In the genomic region with DNA sequence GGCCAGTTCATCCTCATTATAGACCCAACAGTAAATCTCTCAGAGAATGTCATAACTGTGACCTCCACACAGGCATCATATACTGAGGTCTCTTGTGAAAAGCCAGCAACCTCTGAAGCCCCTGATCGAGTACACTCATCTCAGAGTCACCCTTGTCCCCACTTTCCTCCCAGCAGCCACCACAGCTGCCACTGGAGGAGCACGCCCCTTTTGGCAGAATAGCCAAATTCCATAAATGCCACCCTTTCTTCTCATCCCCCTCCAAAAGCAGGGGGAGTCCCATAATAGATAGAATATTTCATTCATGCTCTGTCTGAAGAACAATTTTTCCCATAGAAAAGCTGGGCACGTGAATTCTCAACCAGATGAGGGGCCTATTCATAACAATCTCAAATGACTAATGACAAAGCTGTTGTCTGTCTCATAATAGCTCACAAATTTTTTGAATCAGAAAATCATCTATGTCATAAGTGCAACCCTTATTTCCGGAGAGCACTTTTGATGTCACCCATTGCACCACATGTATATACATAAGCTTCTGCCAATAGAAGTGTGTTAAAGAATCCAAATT, we compare ENCODE assay signal across 13 cellular contexts. TPM values are rescaled to one million over a fixed set of nuclear protein-coding genes. Genes with fewer than 3 reads are reported as not detected.
DNase-seq lines count a peak whose midpoint lies in the region; ATAC-seq and TF ChIP-seq lines count a peak whose summit lies in the region.
"Had no signal": no experiment of that assay in that cellular context is flagged by ENCODE, and none has a peak within 500 bp of the region (broad histone marks: within the 10 kb centered on the region; RNA-seq: fewer than 3 reads in every experiment).

No MANE protein-coding gene starts in this region.

- no peaks in the 10 kb centered on the region for H3K9me3 ChIP-seq in T-helper 17 cell (ENCODE audit: control insufficient read depth, low read length, poor library complexity, severe bottlenecking)
- H3K9me3 ChIP-seq in skeletal muscle satellite cell (replicated peaks; ENCODE audit: low read length), result no peaks in the 10 kb centered on the region
- no peaks in the 10 kb centered on the region for H3K9me3 ChIP-seq in left lung
- H3K9me3 ChIP-seq: prostate gland had no signal

- H3K4me3 ChIP-seq in skeletal muscle satellite cell (ENCODE audit: low read length) (no peak overlapping the region), left lung (no peak overlapping the region)
- H3K4me3 ChIP-seq: prostate gland had no signal

- intact Hi-C loops in head of caudate nucleus (cut with DNase I) (loop anchor here (1.0 kb wide), 1 partner anchor 48 kb away; no protein-coding TSS in a partner anchor), left lung (cut with DNase I) (no loop called here)

- no peaks in the 10 kb centered on the region for H3K27me3 Mint-ChIP-seq in T-helper 17 cell
- H3K27me3 Mint-ChIP-seq: activated CD4-positive, alpha-beta memory T cell treated with anti-CD3 and anti-CD28 coated beads, Interleukin-2, amount 10 ng/mL, durations not matched to agents 7 days and 5 days had no signal

- no peaks in the 10 kb centered on the region for H3K36me3 ChIP-seq in skeletal muscle satellite cell (ENCODE audit: insufficient read depth, low read length)
- H3K36me3 ChIP-seq in left lung, result no peaks in the 10 kb centered on the region
- H3K36me3 ChIP-seq: prostate gland had no signal

- peak overlapping the region; percentile 29 for H3K4me2 ChIP-seq in skeletal muscle satellite cell (ENCODE audit: low read length)

- H3K9ac ChIP-seq in skeletal muscle satellite cell (ENCODE audit: low read depth, low read length), result no peak overlapping the region

- TF ChIP-seq CTCF in left lung (IDR thresholded peaks at IDR 0.05), result no peak

- H3K27ac ChIP-seq in left lung, result no peak overlapping the region
- H3K27ac ChIP-seq: 22Rv1 had no signal

- H3K4me1 ChIP-seq in skeletal muscle satellite cell (ENCODE audit: control insufficient read depth, insufficient read depth, low read length) (peaks cover 32% of the 10 kb centered on the region), left lung (peaks cover 10 to 37% of the 10 kb centered on the region in 2 donors)

- peaks cover 2% of the 10 kb centered on the region for H3K36me3 Mint-ChIP-seq in T-helper 17 cell (ENCODE audit: low read depth)

- DNase-seq in activated CD4-positive, CD25-positive, alpha-beta regulatory T cell treated with anti-CD3 and anti-CD28 coated beads, Interleukin-2, amount 50 U/mL, for 72 hours, result no peak
- DNase-seq in T-helper 17 cell, result no peak
- peak; percentile 27 to 94 (median 76) for DNase-seq in head of caudate nucleus
- no peak for DNase-seq in left lung
- DNase-seq: activated CD4-positive, alpha-beta memory T cell treated with anti-CD3 and anti-CD28 coated beads, Interleukin-2, amount 10 ng/mL, durations not matched to agents 7 days and 5 days; kidney; NCI-H2227 treated with DMSO at 0.1 percent for 48 hours had no signal

- H3K4me1 Mint-ChIP-seq in T-helper 17 cell, result peaks cover 62% of the 10 kb centered on the region

- peak; percentile 76 to 81 for ATAC-seq in activated CD4-positive, CD25-positive, alpha-beta regulatory T cell treated with anti-CD3 and anti-CD28 coated beads, Interleukin-2, amount 50 U/mL, for 24 hours
- ATAC-seq in T-helper 17 cell (no peak), left lung (no peak), GM19035 (IDR thresholded peaks at IDR 0.05; ENCODE audit: unreplicated experiment) (no peak), GM19467 (IDR thresholded peaks at IDR 0.05; ENCODE audit: unreplicated experiment) (no peak)

- no peak overlapping the region for H3K4me3 Mint-ChIP-seq in T-helper 17 cell
- H3K4me3 Mint-ChIP-seq: activated CD4-positive, alpha-beta memory T cell treated with anti-CD3 and anti-CD28 coated beads, Interleukin-2, amount 10 ng/mL, durations not matched to agents 7 days and 5 days had no signal

- peak overlapping the region; percentile 85 for H3K27ac Mint-ChIP-seq in T-helper 17 cell
- H3K27ac Mint-ChIP-seq: activated CD4-positive, alpha-beta memory T cell treated with anti-CD3 and anti-CD28 coated beads, Interleukin-2, amount 10 ng/mL, durations not matched to agents 7 days and 5 days had no signal

- no peaks in the 10 kb centered on the region for H3K27me3 ChIP-seq in skeletal muscle satellite cell (ENCODE audit: control insufficient read depth, insufficient read depth, low read length)
- H3K27me3 ChIP-seq in left lung, result no peaks in the 10 kb centered on the region

RNA-seq across cellular contexts. Expression of gene SGMS1, which starts 47.4 kb away (rescaled TPM):
- total RNA-seq in T-helper 17 cell (10 to 100 TPM; 45.3 to 51.3 TPM), left lung (10 to 100 TPM; 47.0 to 54.0 TPM)
- total RNA-seq in skeletal muscle satellite cell (2012; rRNA removed), result 12.7 and 34.7 TPM in 2 replicates

Comparison
In these comparisons a context has a peak if more than half of its experiments do, and no peak if none do; other contexts are left out.
1. ATAC-seq: peak in activated CD4-positive, CD25-positive, alpha-beta regulatory T cell treated with anti-CD3 and anti-CD28 coated beads, Interleukin-2, amount 50 U/mL, for 24 hours (2 of 2); none in T-helper 17 cell (single experiment), left lung (single experiment), GM19035 (single experiment) and GM19467 (single experiment).
2. DNase-seq: peak in head of caudate nucleus (42 of 42); none in activated CD4-positive, CD25-positive, alpha-beta regulatory T cell treated with anti-CD3 and anti-CD28 coated beads, Interleukin-2, amount 50 U/mL, for 72 hours (single experiment), T-helper 17 cell (0 of 3) and left lung (0 of 2).